ENCODE assay signal across 1 cellular context in the genomic region with DNA sequence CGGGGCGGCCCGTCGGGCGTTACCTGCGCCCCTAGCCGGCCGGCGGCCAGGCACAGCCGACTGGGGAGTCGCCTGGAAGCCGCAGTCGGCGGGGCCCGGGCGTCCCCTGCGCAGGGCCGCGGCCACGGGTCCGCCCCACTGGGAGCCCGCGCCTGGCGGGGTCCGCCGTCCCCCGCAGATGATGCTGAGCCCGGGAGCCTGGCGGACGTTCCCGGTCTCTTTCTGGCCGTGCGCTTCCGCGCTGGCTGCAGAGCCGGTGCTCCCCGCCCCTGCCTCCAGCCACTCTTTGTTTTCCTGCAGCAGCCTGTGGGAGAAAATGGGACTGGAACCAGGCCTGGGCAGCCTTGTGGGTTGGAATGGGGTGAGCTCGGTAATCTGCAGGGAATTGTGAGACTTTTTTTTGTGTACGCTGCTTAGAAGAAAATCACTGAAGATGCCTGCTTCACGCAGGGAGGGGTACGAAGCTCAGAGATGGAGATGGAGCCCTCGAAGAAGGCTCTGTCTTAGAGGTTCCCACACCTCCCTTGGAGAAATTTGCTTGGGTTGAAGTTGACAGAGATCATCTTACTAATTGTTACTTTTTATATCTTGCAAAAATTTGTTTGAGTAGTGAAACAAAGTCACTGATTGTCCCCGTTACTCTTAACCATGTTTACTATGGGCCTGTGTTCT.
A peak's percentile ranks its signal among the peaks of the same experiment; 100 is the strongest.
TF ChIP-seq lines count a peak whose summit lies in the region.

No MANE protein-coding gene starts in this region.

TF ChIP-seq in GM12878, 131 proteins besides CTCF, POLR2A, EP300 and RAD21 (continued from another document):
- no peak for TF ChIP-seq IRF3 (IDR thresholded peaks at IDR 0.05)
- peak; percentile 12; the same call in 1 of the 2 replicates for TF ChIP-seq LARP7 (IDR thresholded peaks at IDR 0.05)
- TF ChIP-seq HDAC6 (IDR thresholded peaks at IDR 0.05; ENCODE audit: unreplicated experiment): peak; percentile 18
- TF ChIP-seq RFX5 (IDR thresholded peaks at IDR 0.05; ENCODE audit: low read depth, low read length): no peak
- TF ChIP-seq CEBPZ (IDR thresholded peaks at IDR 0.05; ENCODE audit: low read depth, low read length): no peak
- no peak for TF ChIP-seq FOXK2 (IDR thresholded peaks at IDR 0.05)
